12 cellular contexts compared by ENCODE assay signal in genomic region chr1:36457691-36458090, GRCh38. TPM values are rescaled to one million over a fixed set of nuclear protein-coding genes. Genes with fewer than 3 reads are reported as not detected.
DNase-seq lines count a peak whose midpoint lies in the region; ATAC-seq and TF ChIP-seq lines count a peak whose summit lies in the region.
"Had no signal": no experiment of that assay in that cellular context is flagged by ENCODE, and none has a peak within 500 bp of the region (broad histone marks: within the 10 kb centered on the region; RNA-seq: fewer than 3 reads in every experiment).

No MANE protein-coding gene starts in this region.

- no peak overlapping the region for H3K4me3 ChIP-seq in lower leg skin (ENCODE audit: low read depth, poor library complexity, severe bottlenecking)
- H3K4me3 ChIP-seq: hepatocyte had no signal

- peaks cover 64% of the 10 kb centered on the region for H3K36me3 Mint-ChIP-seq in stimulated activated naive CD8-positive, alpha-beta T cell treated with anti-CD3 and anti-CD28 coated beads, Interleukin-15, Interleukin-2, amounts not matched to agents 100 ng/mL and 50 ng/mL, for 24 hours (ENCODE audit: low read depth)
- peaks cover 34 to 35% of the 10 kb centered on the region in 2 donors for H3K36me3 Mint-ChIP-seq in activated naive CD4-positive, alpha-beta T cell treated with anti-CD3 and anti-CD28 coated beads, Interleukin-2, amount 50 U/mL, for 72 hours
- peaks cover 30% of the 10 kb centered on the region for H3K36me3 Mint-ChIP-seq in effector memory CD8-positive, alpha-beta T cell (ENCODE audit: insufficient read depth)

- no peak for ATAC-seq in stimulated activated naive CD8-positive, alpha-beta T cell treated with anti-CD3 and anti-CD28 coated beads, Interleukin-15, Interleukin-2, amounts not matched to agents 100 U/mL and 50 U/mL, for 24 hours
- peak in 1 of 2 donors; percentile 29 for ATAC-seq in activated naive CD4-positive, alpha-beta T cell treated with anti-CD3 and anti-CD28 coated beads, Interleukin-2, amount 50 U/mL, for 72 hours
- no peak for ATAC-seq in HG03025 (IDR thresholded peaks at IDR 0.05; ENCODE audit: low FRiP score, unreplicated experiment)
- ATAC-seq in effector memory CD8-positive, alpha-beta T cell (replicated peaks) = no peak

- peak overlapping the region; percentile 96 for H3K27ac Mint-ChIP-seq in stimulated activated naive CD8-positive, alpha-beta T cell treated with anti-CD3 and anti-CD28 coated beads, Interleukin-15, Interleukin-2, amounts not matched to agents 100 ng/mL and 50 ng/mL, for 24 hours
- H3K27ac Mint-ChIP-seq in activated naive CD4-positive, alpha-beta T cell treated with anti-CD3 and anti-CD28 coated beads, Interleukin-2, amount 50 U/mL, for 72 hours = peak overlapping the region; percentile 73 to 91
- peak overlapping the region in 1 of 2 donors; percentile 38 for H3K27ac Mint-ChIP-seq in effector memory CD8-positive, alpha-beta T cell

- 65 to 73% methylated on average over 5 of the region's 5 CpGs for WGBS in lower leg skin, 2 donors

- H3K4me3 Mint-ChIP-seq in stimulated activated naive CD8-positive, alpha-beta T cell treated with anti-CD3 and anti-CD28 coated beads, Interleukin-15, Interleukin-2, amounts not matched to agents 100 ng/mL and 50 ng/mL, for 24 hours = peak overlapping the region; percentile 2
- H3K4me3 Mint-ChIP-seq in effector memory CD8-positive, alpha-beta T cell = peak overlapping the region in 1 of 2 donors; percentile 8

- intact Hi-C loops in lower leg skin (cut with DNase I; ENCODE audit: low total_unique reads) = no loop called here

- no peak for TF ChIP-seq CTCF in lower leg skin (IDR thresholded peaks at IDR 0.05)

- TF ChIP-seq POLR2A in lower leg skin (IDR thresholded peaks at IDR 0.05) = no peak

- H3K4me1 Mint-ChIP-seq in stimulated activated naive CD8-positive, alpha-beta T cell treated with anti-CD3 and anti-CD28 coated beads, Interleukin-15, Interleukin-2, amounts not matched to agents 100 ng/mL and 50 ng/mL, for 24 hours (ENCODE audit: low read depth) = peaks cover 42% of the 10 kb centered on the region
- H3K4me1 Mint-ChIP-seq in effector memory CD8-positive, alpha-beta T cell (ENCODE audit: low read depth in 2 of 2) = peaks cover 7 to 23% of the 10 kb centered on the region in 2 donors

- no peak for DNase-seq in stimulated activated naive CD8-positive, alpha-beta T cell treated with anti-CD3 and anti-CD28 coated beads, Interleukin-15, Interleukin-2, amounts not matched to agents 100 U/mL and 50 U/mL, for 24 hours
- DNase-seq in activated naive CD4-positive, alpha-beta T cell treated with anti-CD3 and anti-CD28 coated beads, Interleukin-2, amount 50 U/mL, for 72 hours (ENCODE audit: low spot score in 2 of 2) = no peak
- no peak for DNase-seq in effector memory CD8-positive, alpha-beta T cell
- DNase-seq in lower leg skin (ENCODE audit: low spot score in 2 of 2) = no peak
- DNase-seq: BE2C; IMR-90; NCI-H446; stimulated activated CD4-positive, alpha-beta T cell treated with anti-CD3 and anti-CD28 coated beads, Interleukin-15, amount 100 ng/mL, for 24 hours had no signal

- H3K27me3 Mint-ChIP-seq in stimulated activated naive CD8-positive, alpha-beta T cell treated with anti-CD3 and anti-CD28 coated beads, Interleukin-15, Interleukin-2, amounts not matched to agents 100 ng/mL and 50 ng/mL, for 24 hours = no peaks in the 10 kb centered on the region
- H3K27me3 Mint-ChIP-seq in effector memory CD8-positive, alpha-beta T cell = no peaks in the 10 kb centered on the region

- H3K9me3 Mint-ChIP-seq in stimulated activated naive CD8-positive, alpha-beta T cell treated with anti-CD3 and anti-CD28 coated beads, Interleukin-15, Interleukin-2, amounts not matched to agents 100 ng/mL and 50 ng/mL, for 24 hours = no peaks in the 10 kb centered on the region
- H3K9me3 Mint-ChIP-seq in activated naive CD4-positive, alpha-beta T cell treated with anti-CD3 and anti-CD28 coated beads, Interleukin-2, amount 50 U/mL, for 72 hours = no peaks in the 10 kb centered on the region
- no peaks in the 10 kb centered on the region for H3K9me3 Mint-ChIP-seq in effector memory CD8-positive, alpha-beta T cell

RNA-seq across cellular contexts. Expression of gene MRPS15, which starts 6.5 kb away (rescaled TPM):
- 100 to 1,000 TPM; 113 to 117 TPM for total RNA-seq in activated naive CD4-positive, alpha-beta T cell treated with anti-CD3 and anti-CD28 coated beads, Interleukin-2, amount 50 U/mL, for 72 hours
- total RNA-seq in lower leg skin = 10 to 100 TPM; 62.8 to 84.6 (median 65.1) TPM

RNA-seq across cellular contexts. Expression of gene OSCP1, which starts 7.4 kb away (rescaled TPM):
- 1 to 10 TPM; 1.6 to 4.8 TPM for total RNA-seq in activated naive CD4-positive, alpha-beta T cell treated with anti-CD3 and anti-CD28 coated beads, Interleukin-2, amount 50 U/mL, for 72 hours
- total RNA-seq in lower leg skin = 1 to 10 TPM; 4.0 to 8.5 (median 4.8) TPM

RNA-seq across cellular contexts. Expression of gene CSF3R, which starts 25.0 kb away (rescaled TPM):
- total RNA-seq in activated naive CD4-positive, alpha-beta T cell treated with anti-CD3 and anti-CD28 coated beads, Interleukin-2, amount 50 U/mL, for 72 hours = 1 to 10 TPM in 1 of 2 donors, under 1 TPM in 1; 0.61 to 1.5 TPM
- total RNA-seq in lower leg skin = 1 to 10 TPM in 3 of 4 donors, under 1 TPM in 1; 0.69 to 3.1 (median 2.3) TPM
- total RNA-seq: IMR-90, myocyte had no signal

RNA-seq across cellular contexts. Expression of gene LSM10, which starts 60.0 kb away (rescaled TPM):
- 10 to 100 TPM; 34.3 to 34.6 TPM for total RNA-seq in activated naive CD4-positive, alpha-beta T cell treated with anti-CD3 and anti-CD28 coated beads, Interleukin-2, amount 50 U/mL, for 72 hours
- total RNA-seq in lower leg skin = 10 to 100 TPM; 21.0 to 32.2 (median 27.0) TPM
